13 cellular contexts compared by ENCODE assay signal in the genomic region with DNA sequence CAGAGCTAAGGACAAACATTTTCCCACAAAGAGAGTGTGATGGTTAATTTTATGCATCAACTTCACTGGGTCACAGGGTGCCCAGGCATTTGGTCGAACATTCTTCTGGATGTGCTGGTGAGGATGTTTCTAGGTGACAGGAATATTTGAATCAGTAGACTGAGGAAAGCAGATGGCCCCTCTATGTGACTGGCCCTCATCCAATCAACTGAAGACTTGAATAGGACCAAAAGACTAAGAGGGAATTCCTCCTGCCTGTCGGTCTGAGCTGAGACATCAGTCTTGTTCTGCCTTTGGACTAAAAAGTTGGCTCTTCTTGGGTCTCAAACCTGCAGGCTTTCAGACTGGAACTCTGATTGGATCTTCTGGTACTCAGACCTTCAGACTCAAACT. TPM values are rescaled to one million over a fixed set of nuclear protein-coding genes. Genes with fewer than 3 reads are reported as not detected.
DNase-seq lines count a peak whose midpoint lies in the region; ATAC-seq and TF ChIP-seq lines count a peak whose summit lies in the region.
"Had no signal": no experiment of that assay in that cellular context is flagged by ENCODE, and none has a peak within 500 bp of the region (broad histone marks: within the 10 kb centered on the region; RNA-seq: fewer than 3 reads in every experiment).

No MANE protein-coding gene starts in this region.

- H3K4me1 ChIP-seq in mesenchymal stem cell (ENCODE audit: control insufficient read depth, insufficient read depth, low read depth, low read length), result peaks cover 11% of the 10 kb centered on the region
- peaks cover 27% of the 10 kb centered on the region for H3K4me1 ChIP-seq in smooth muscle cell (ENCODE audit: low read depth)
- H3K4me1 ChIP-seq: HAP-1 had no signal

- peak overlapping the region in 1 of 2 experiments; percentile 16 for H2BK12ac ChIP-seq in mesenchymal stem cell (ENCODE audit: low read length in 2 of 2)

- H3K79me1 ChIP-seq in mesenchymal stem cell (replicated peaks; ENCODE audit: low read length, poor library complexity, severe bottlenecking), result no peaks in the 10 kb centered on the region

- H3K14ac ChIP-seq in mesenchymal stem cell (ENCODE audit: low read length in 2 of 2), result no peak overlapping the region

- H4K20me1 ChIP-seq in smooth muscle cell (ENCODE audit: low read depth), result peaks cover 44% of the 10 kb centered on the region

- H3F3A ChIP-seq in smooth muscle cell (ENCODE audit: low read depth), result peaks cover 18% of the 10 kb centered on the region

- peaks cover 0 to 36% of the 10 kb centered on the region in 2 experiments for H3K27me3 ChIP-seq in mesenchymal stem cell (ENCODE audit: control insufficient read depth in 1 of 2, insufficient read depth in 1 of 2, low read length in 2 of 2)
- H3K27me3 ChIP-seq in smooth muscle cell (ENCODE audit: low read depth), result no peaks in the 10 kb centered on the region

- peak overlapping the region; percentile 34 to 60 for H3K18ac ChIP-seq in mesenchymal stem cell (ENCODE audit: low read depth in 1 of 2, low read length in 2 of 2)

- H4K91ac ChIP-seq in mesenchymal stem cell (ENCODE audit: low read length), result no peak overlapping the region

- H3K36me3 ChIP-seq in mesenchymal stem cell (ENCODE audit: control insufficient read depth in 1 of 2, insufficient read depth in 2 of 2, low read depth in 1 of 2, low read length in 2 of 2), result no peaks in the 10 kb centered on the region
- no peaks in the 10 kb centered on the region for H3K36me3 ChIP-seq in smooth muscle cell (ENCODE audit: low read depth)
- H3K36me3 ChIP-seq: HAP-1 had no signal

- no peak overlapping the region for H3K4ac ChIP-seq in mesenchymal stem cell (ENCODE audit: low read depth in 1 of 2, low read length in 2 of 2)

- no peak overlapping the region for H2BK120ac ChIP-seq in mesenchymal stem cell (ENCODE audit: low read depth, low read length)

- H2AK5ac ChIP-seq in mesenchymal stem cell (ENCODE audit: low read length, severe bottlenecking), result peak overlapping the region; percentile 31

- H3K9me3 ChIP-seq in mesenchymal stem cell (ENCODE audit: control insufficient read depth, low read length), result no peaks in the 10 kb centered on the region
- H3K9me3 ChIP-seq in smooth muscle cell (replicated peaks; ENCODE audit: low read depth), result peaks cover 4% of the 10 kb centered on the region
- H3K9me3 ChIP-seq: HAP-1 had no signal

- H3K27ac ChIP-seq in mesenchymal stem cell (ENCODE audit: low read length, poor library complexity, severe bottlenecking) (no peak overlapping the region), smooth muscle cell (ENCODE audit: low read depth) (no peak overlapping the region)
- H3K27ac ChIP-seq: C4-2B had no signal

- H3K23ac ChIP-seq in mesenchymal stem cell (ENCODE audit: low read length in 2 of 2), result no peak overlapping the region

- H3K9ac ChIP-seq in mesenchymal stem cell (ENCODE audit: low read length) (no peak overlapping the region), smooth muscle cell (ENCODE audit: low read depth) (no peak overlapping the region)

- H4K8ac ChIP-seq in mesenchymal stem cell (ENCODE audit: low read length), result no peak overlapping the region

- H3K4me3 ChIP-seq in mesenchymal stem cell (ENCODE audit: insufficient read depth in 1 of 2, low read depth in 1 of 2, low read length in 2 of 2) (no peak overlapping the region), smooth muscle cell (no peak overlapping the region)
- H3K4me3 ChIP-seq: GM12878, HAP-1 had no signal

- no peak overlapping the region for H2BK15ac ChIP-seq in mesenchymal stem cell (ENCODE audit: low read depth, poor library complexity, severe bottlenecking)

- H3K4me2 ChIP-seq in mesenchymal stem cell (ENCODE audit: low read length, poor library complexity, severe bottlenecking) (no peak overlapping the region), smooth muscle cell (peak overlapping the region; percentile 20)

- peak; percentile 54 for DNase-seq in cerebellum (ENCODE audit: low spot score)
- DNase-seq in mesenchymal stem cell, result no peak
- DNase-seq in smooth muscle cell (lab: John Stamatoyannopoulos, UW; ENCODE audit: unreplicated experiment), result no peak
- no peak for DNase-seq in anterior cingulate cortex (lab: John Stamatoyannopoulos, UW)
- DNase-seq in CD1c-positive myeloid dendritic cell (ENCODE audit: extremely low spot score), result no peak
- DNase-seq: AML-193; Calu3; CD4-positive, alpha-beta memory T cell; DMS79 treated with DMSO at 0.1 percent for 48 hours had no signal

- no peak for ATAC-seq in HG03565 (IDR thresholded peaks at IDR 0.05; ENCODE audit: unreplicated experiment)
- ATAC-seq: GM12878 had no signal

- H2BK5ac ChIP-seq in mesenchymal stem cell (ENCODE audit: low read depth, low read length, poor library complexity, severe bottlenecking), result no peak overlapping the region

- H2AFZ ChIP-seq in mesenchymal stem cell (ENCODE audit: low read depth, low read length), result no peak overlapping the region
- H2AFZ ChIP-seq in smooth muscle cell (ENCODE audit: low read depth), result no peak overlapping the region

- WGBS in mesenchymal stem cell, result 80% methylated on average over 2 of the region's 2 CpGs
- 94% methylated on average over 2 of the region's 2 CpGs for WGBS in smooth muscle cell (ENCODE audit: low lambda C conversion rate)

- H3K79me2 ChIP-seq in smooth muscle cell (ENCODE audit: low read depth), result peaks cover 80% of the 10 kb centered on the region

- no peak for TF ChIP-seq CTCF in smooth muscle cell (IDR thresholded peaks at IDR 0.05; ENCODE audit: borderline replicate concordance, insufficient read depth, poor library complexity, severe bottlenecking)

RNA-seq across cellular contexts. Expression of a gene that starts 44.4 kb away (rescaled TPM):
- total RNA-seq in cerebellum, result 9.8 TPM
- polyA plus RNA-seq in mesenchymal stem cell (2013, experiment 1 of 2), result 60.2 TPM
- 57.6 TPM for polyA plus RNA-seq in mesenchymal stem cell (2013, experiment 2 of 2)
- total RNA-seq in smooth muscle cell, result 36.7 and 47.2 TPM in 2 replicates
- polyA plus RNA-seq in smooth muscle cell, result 35.4 and 43.3 TPM in 2 replicates
